Comparison of ENCODE assay signal across 25 cellular contexts in genomic region chr6:166560222-166560621, GRCh38. TPM values are rescaled to one million over a fixed set of nuclear protein-coding genes. Genes with fewer than 3 reads are reported as not detected.
"Had no signal": no experiment of that assay in that cellular context is flagged by ENCODE, and none has a peak within 500 bp of the region (broad histone marks: within the 10 kb centered on the region; RNA-seq: fewer than 3 reads in every experiment).

No MANE protein-coding gene starts in this region.

- ATAC-seq: mucosa of descending colon; naive thymus-derived CD4-positive, alpha-beta T cell; natural killer cell treated with Interleukin-12 subunit alpha and Interleukin-12 subunit beta and Interleukin-15 and Interleukin-18, amount 100 ng/mL, for 72 hours; pancreas; right cardiac atrium; sciatic nerve; stimulated activated effector memory CD8-positive, alpha-beta T cell treated with anti-CD3 and anti-CD28 coated beads, Interleukin-12 subunit alpha, Interleukin-12 subunit beta, amount 100 ng/mL, for 72 hours; upper lobe of right lung had no signal

- H3K27ac ChIP-seq: left ventricle myocardium inferior, pancreas, prostate gland, spleen, suprapubic skin, thoracic aorta, tibial artery, upper lobe of right lung had no signal

- H3K9me3 Mint-ChIP-seq: natural killer cell treated with Interleukin-12 subunit alpha and Interleukin-12 subunit beta and Interleukin-15 and Interleukin-18, amount 100 ng/mL, for 72 hours had no signal

- H3K4me3 Mint-ChIP-seq: memory B cell; naive thymus-derived CD4-positive, alpha-beta T cell; natural killer cell treated with Interleukin-12 subunit alpha and Interleukin-12 subunit beta and Interleukin-15 and Interleukin-18, amount 100 ng/mL, for 72 hours; stimulated activated effector memory CD8-positive, alpha-beta T cell treated with anti-CD3 and anti-CD28 coated beads, Interleukin-12 subunit alpha, Interleukin-12 subunit beta, amount 100 ng/mL, for 72 hours; stimulated activated naive CD8-positive, alpha-beta T cell treated with anti-CD3 and anti-CD28 coated beads, Interleukin-15, Interleukin-2, amounts not matched to agents 100 ng/mL and 50 ng/mL, for 24 hours had no signal

- DNase-seq: islet precursor cell; left ventricle myocardium inferior; midbrain; mucosa of descending colon; naive thymus-derived CD4-positive, alpha-beta T cell; pancreas; posterior cingulate gyrus; retina; right cardiac atrium; small intestine; spleen; stimulated activated CD4-positive, alpha-beta T cell treated with anti-CD3 and anti-CD28 coated beads, Interleukin-4, amount 100 ng/mL, for 24 hours; stimulated activated naive CD4-positive, alpha-beta T cell; tibial artery; trophoblast cell; upper lobe of right lung had no signal

- H3K36me3 Mint-ChIP-seq: natural killer cell treated with Interleukin-12 subunit alpha and Interleukin-12 subunit beta and Interleukin-15 and Interleukin-18, amount 100 ng/mL, for 72 hours; stimulated activated effector memory CD8-positive, alpha-beta T cell treated with anti-CD3 and anti-CD28 coated beads, Interleukin-12 subunit alpha, Interleukin-12 subunit beta, amount 100 ng/mL, for 72 hours had no signal

- H3K4me1 ChIP-seq: prostate gland had no signal

- H3K27me3 ChIP-seq: pancreas, spleen, suprapubic skin, tibial artery, upper lobe of right lung had no signal

- H3K4me3 ChIP-seq: left ventricle myocardium inferior, lung, mucosa of descending colon, pancreas, prostate gland, spleen, suprapubic skin, thoracic aorta, tibial artery, upper lobe of right lung had no signal

- H3K9me3 ChIP-seq: mucosa of descending colon, pancreas, prostate gland, suprapubic skin, thoracic aorta had no signal

- H3K27ac Mint-ChIP-seq: memory B cell; naive thymus-derived CD4-positive, alpha-beta T cell; natural killer cell treated with Interleukin-12 subunit alpha and Interleukin-12 subunit beta and Interleukin-15 and Interleukin-18, amount 100 ng/mL, for 72 hours; stimulated activated effector memory CD8-positive, alpha-beta T cell treated with anti-CD3 and anti-CD28 coated beads, Interleukin-12 subunit alpha, Interleukin-12 subunit beta, amount 100 ng/mL, for 72 hours; stimulated activated naive CD8-positive, alpha-beta T cell treated with anti-CD3 and anti-CD28 coated beads, Interleukin-15, Interleukin-2, amounts not matched to agents 100 ng/mL and 50 ng/mL, for 24 hours had no signal

- H3K36me3 ChIP-seq: left ventricle myocardium inferior, pancreas, prostate gland, suprapubic skin, thoracic aorta, upper lobe of right lung had no signal

RNA-seq across cellular contexts. Expression of gene RAMACL, which starts 26.3 kb away (rescaled TPM):
- polyA plus RNA-seq: naive thymus-derived CD4-positive, alpha-beta T cell had no signal
